ENCODE assay signal across 8 cellular contexts in genomic region chr2:6917071-6917760, GRCh38. TPM values are rescaled to one million over a fixed set of nuclear protein-coding genes. Genes with fewer than 3 reads are reported as not detected.
DNase-seq lines count a peak whose midpoint lies in the region; ATAC-seq and TF ChIP-seq lines count a peak whose summit lies in the region.

Gene RNF144A (plus strand): TSS chr2:6917412. CDS start chr2:6996927, 79,515 bp downstream.

- peak within 1 kb of the TSS; percentile 90 for H3K9ac ChIP-seq in BLaER1
- peak within 1 kb of the TSS; percentile 78 for H3K9ac ChIP-seq in neural cell (ENCODE audit: low read length)
- peak within 1 kb of the TSS in 4 of 5 donors; percentile 30 to 68 (median 56) for H3K9ac ChIP-seq in subcutaneous abdominal adipose tissue (ENCODE audit: low read length in 5 of 5)

- peaks cover 7% of the 10 kb centered on the region for H3K36me3 Mint-ChIP-seq in activated T-helper 17 cell treated with anti-CD3 and anti-CD28 coated beads, Interleukin-2, amount 50 U/mL, for 72 hours (ENCODE audit: low read depth)

- H3K27ac Mint-ChIP-seq in activated T-helper 17 cell treated with anti-CD3 and anti-CD28 coated beads, Interleukin-2, amount 50 U/mL, for 72 hours, result peak within 1 kb of the TSS; percentile 54

- H3K36me3 ChIP-seq in BLaER1 (no peaks in the 10 kb centered on the region), PC-9 (ENCODE audit: low read depth) (no peaks in the 10 kb centered on the region), neural cell (ENCODE audit: insufficient read depth, low read length) (no peaks in the 10 kb centered on the region), subcutaneous abdominal adipose tissue (ENCODE audit: control insufficient read depth in 5 of 5, insufficient read depth in 5 of 5, low read length in 5 of 5) (no peaks in the 10 kb centered on the region)

- H3K4me3 ChIP-seq in BLaER1 (peak within 1 kb of the TSS; percentile 96), PC-9 (peak within 1 kb of the TSS; percentile 50), fibroblast of pulmonary artery (replicated peaks; ENCODE audit: low read depth, low read length) (peak within 1 kb of the TSS; percentile 61), neural cell (ENCODE audit: low read length) (peak within 1 kb of the TSS; percentile 93), subcutaneous abdominal adipose tissue (ENCODE audit: low read depth in 1 of 5, low read length in 5 of 5) (peak within 1 kb of the TSS; percentile 53 to 74 (median 68))

- no peak for TF ChIP-seq RAD21 in neural cell (conservative IDR thresholded peaks at IDR 0.05)

- no peaks in the 10 kb centered on the region for H3K9me3 Mint-ChIP-seq in activated T-helper 17 cell treated with anti-CD3 and anti-CD28 coated beads, Interleukin-2, amount 50 U/mL, for 72 hours

- H3K27ac ChIP-seq in BLaER1, result peak within 1 kb of the TSS; percentile 87
- no peak within 1 kb of the TSS for H3K27ac ChIP-seq in PC-9
- peak within 1 kb of the TSS; percentile 44 for H3K27ac ChIP-seq in neural cell (ENCODE audit: low read length)
- H3K27ac ChIP-seq in subcutaneous abdominal adipose tissue (ENCODE audit: low read depth, low read length), result no peak within 1 kb of the TSS

- peak within 1 kb of the TSS; percentile 78 for H3K4me3 Mint-ChIP-seq in activated T-helper 17 cell treated with anti-CD3 and anti-CD28 coated beads, Interleukin-2, amount 50 U/mL, for 72 hours

- POLR2A ChIA-PET in PC-9 (lab: Charles Lee; ENCODE audit: unreplicated experiment), result no interaction called here

- no peaks in the 10 kb centered on the region for H3K9me2 ChIP-seq in PC-9 (ENCODE audit: insufficient read depth)
- no peaks in the 10 kb centered on the region for H3K9me2 ChIP-seq in neural cell (ENCODE audit: insufficient read depth, low read length)

- H2AFZ ChIP-seq in PC-9 (peak within 1 kb of the TSS; percentile 48), neural cell (ENCODE audit: low read depth, low read length) (peak within 1 kb of the TSS; percentile 21)

- no TSS peak for BruUV-seq in PC-9 (replicated peaks; lab: Mats Ljungman, UMichigan)

- H3K79me2 ChIP-seq in PC-9 (ENCODE audit: low read depth) (no peaks in the 10 kb centered on the region), neural cell (replicated peaks; ENCODE audit: insufficient read depth, low read length) (peaks cover 34% of the 10 kb centered on the region)

- CTCF ChIA-PET in PC-9 (lab: Charles Lee), result no interaction called here

- peaks cover 46% of the 10 kb centered on the region for H3K4me1 Mint-ChIP-seq in activated T-helper 17 cell treated with anti-CD3 and anti-CD28 coated beads, Interleukin-2, amount 50 U/mL, for 72 hours

- intact Hi-C loops in PC-9 (cut with micrococcal nuclease; ENCODE audit: unreplicated experiment), result no loop called here

- no peaks in the 10 kb centered on the region for H3K27me3 ChIP-seq in BLaER1
- H3K27me3 ChIP-seq in PC-9 (ENCODE audit: insufficient read depth, low read depth), result no peaks in the 10 kb centered on the region
- H3K27me3 ChIP-seq in neural cell (ENCODE audit: insufficient read depth, low read depth, low read length), result no peaks in the 10 kb centered on the region
- H3K27me3 ChIP-seq in subcutaneous abdominal adipose tissue (ENCODE audit: control insufficient read depth in 5 of 5, insufficient read depth in 4 of 5, low read length in 5 of 5), result no peaks in the 10 kb centered on the region

- TF ChIP-seq CTCF in PC-9 (conservative IDR thresholded peaks at IDR 0.05), result peak; percentile 49
- TF ChIP-seq CTCF in fibroblast of pulmonary artery (IDR thresholded peaks at IDR 0.05; ENCODE audit: low read length, missing control alignments), result no peak
- TF ChIP-seq CTCF in neural cell (IDR thresholded peaks at IDR 0.05; ENCODE audit: poor library complexity, severe bottlenecking), result peak; percentile 80

- peak within 1 kb of the TSS; percentile 98 for H3K4me2 ChIP-seq in BLaER1
- peak within 1 kb of the TSS; percentile 73 for H3K4me2 ChIP-seq in PC-9
- H3K4me2 ChIP-seq in neural cell (ENCODE audit: low read length), result peak within 1 kb of the TSS; percentile 44

- peaks cover 26% of the 10 kb centered on the region; the same call in 1 of the 2 replicates for H4K20me1 ChIP-seq in BLaER1
- no peaks in the 10 kb centered on the region for H4K20me1 ChIP-seq in PC-9 (ENCODE audit: insufficient read depth)
- H4K20me1 ChIP-seq in neural cell (ENCODE audit: insufficient read depth), result no peaks in the 10 kb centered on the region

- peak; percentile 41 for TF ChIP-seq EP300 in neural cell (conservative IDR thresholded peaks at IDR 0.05; ENCODE audit: poor library complexity, severe bottlenecking)

- H3F3A ChIP-seq in PC-9 (ENCODE audit: insufficient read depth, low read depth), result no peaks in the 10 kb centered on the region
- no peaks in the 10 kb centered on the region for H3F3A ChIP-seq in neural cell (ENCODE audit: insufficient read depth, low read length, poor library complexity, severe bottlenecking)

- H3K4me1 ChIP-seq in BLaER1 (peaks cover 42% of the 10 kb centered on the region), PC-9 (replicated peaks; ENCODE audit: insufficient read depth) (no peaks in the 10 kb centered on the region), subcutaneous abdominal adipose tissue (ENCODE audit: control insufficient read depth in 5 of 5, insufficient read depth in 5 of 5, low read length in 5 of 5) (peaks cover 0 to 36% (median 26%) of the 10 kb centered on the region in 5 donors)

- peak; percentile 70 for DNase-seq in GM19240 (ENCODE audit: insufficient read length, low spot score)
- DNase-seq in PC-9, result peak in 1 of 2 experiments; percentile 21
- peak; percentile 48 for DNase-seq in fibroblast of pulmonary artery (ENCODE audit: low read depth)

- peak; percentile 71 for ATAC-seq in HG03457 (IDR thresholded peaks at IDR 0.05; ENCODE audit: unreplicated experiment)
- ATAC-seq in activated T-helper 17 cell treated with anti-CD3 and anti-CD28 coated beads, Interleukin-2, amount 50 U/mL, for 72 hours (replicated peaks), result peak; percentile 77

- H3K9me3 ChIP-seq in BLaER1, result no peaks in the 10 kb centered on the region
- no peaks in the 10 kb centered on the region for H3K9me3 ChIP-seq in PC-9 (ENCODE audit: insufficient read depth, low read depth)
- H3K9me3 ChIP-seq in neural cell (ENCODE audit: low read length), result no peaks in the 10 kb centered on the region
- H3K9me3 ChIP-seq in subcutaneous abdominal adipose tissue (ENCODE audit: control insufficient read depth in 5 of 5, low read length in 5 of 5), result peaks cover 0 to 4% (median 0%) of the 10 kb centered on the region in 5 donors

- H3K27me3 Mint-ChIP-seq in activated T-helper 17 cell treated with anti-CD3 and anti-CD28 coated beads, Interleukin-2, amount 50 U/mL, for 72 hours, result no peaks in the 10 kb centered on the region

TF ChIP-seq in neural cell, 6 proteins besides CTCF, POLR2A, EP300 and RAD21:
- TF ChIP-seq POLR2AphosphoS5 (IDR thresholded peaks at IDR 0.05), result peak; percentile 83
- TF ChIP-seq SMC3 (conservative IDR thresholded peaks at IDR 0.05; ENCODE audit: poor library complexity), result peak; percentile 53
- TF ChIP-seq REST (IDR thresholded peaks at IDR 0.05; ENCODE audit: borderline replicate concordance), result no peak
- TF ChIP-seq TAF1 (IDR thresholded peaks at IDR 0.05; ENCODE audit: low read depth), result no peak
- TF ChIP-seq MXI1 (conservative IDR thresholded peaks at IDR 0.05; ENCODE audit: poor library complexity, severe bottlenecking), result peak; percentile 53
- TF ChIP-seq EZH2 (IDR thresholded peaks at IDR 0.05; ENCODE audit: borderline replicate concordance, insufficient read depth, low read length, poor library complexity, severe bottlenecking), result no peak
TF ChIP-seq in neural cell: peak in this region for 3.

RNA-seq across cellular contexts. Expression of gene RNF144A, which starts in this region (rescaled TPM):
- total RNA-seq in PC-9 (2021), result 0.94 and 1.1 TPM in 2 replicates
- total RNA-seq in activated T-helper 17 cell treated with anti-CD3 and anti-CD28 coated beads, Interleukin-2, amount 50 U/mL, for 72 hours, result 10 to 100 TPM; 13.6 to 29.2 TPM
- polyA plus RNA-seq in neural cell, result 26.9 and 27.8 TPM in 2 replicates
- 51.4 and 54.5 TPM in 2 replicates for polyA minus RNA-seq in neural cell

Comparison
In these comparisons a context has a peak if more than half of its experiments do, and no peak if none do; other contexts are left out.
1. H3K27ac ChIP-seq: peak in BLaER1 (single experiment) and neural cell (single experiment); none in PC-9 (single experiment) and subcutaneous abdominal adipose tissue (single experiment).
2. H3K4me2 ChIP-seq: peak in every context shown above with its lines; median percentile 98 in BLaER1; 73 in PC-9; 44 in neural cell.
3. Peak in every context shown above with its lines, with median percentiles within 50 percentile points of each other: H3K4me3 ChIP-seq and H3K9ac ChIP-seq.